Comparison of ENCODE assay signal across 16 cellular contexts in the genomic region with DNA sequence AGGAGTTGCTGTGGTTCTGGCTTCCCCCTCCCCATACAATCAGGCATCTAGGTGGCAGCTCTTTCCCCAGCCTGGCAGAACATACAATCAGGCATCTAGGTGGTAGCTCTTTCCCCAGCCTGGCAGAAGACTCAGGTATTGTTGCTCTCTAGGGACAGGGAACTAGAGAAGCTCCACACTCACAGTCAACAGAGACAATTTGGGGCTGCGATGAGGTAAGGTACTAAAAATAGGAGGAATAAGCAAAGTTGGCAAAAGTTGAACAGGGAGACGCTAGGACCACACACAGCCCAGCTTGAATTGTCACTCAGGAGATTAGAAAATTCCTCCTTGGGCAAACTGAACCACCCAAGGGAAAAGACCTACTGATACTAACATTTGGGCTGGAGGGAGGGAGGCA.
A peak's percentile ranks its signal among the peaks of the same experiment; 100 is the strongest.
DNase-seq lines count a peak whose midpoint lies in the region; ATAC-seq and TF ChIP-seq lines count a peak whose summit lies in the region.
"Had no signal": no experiment of that assay in that cellular context is flagged by ENCODE, and none has a peak within 500 bp of the region (broad histone marks: within the 10 kb centered on the region; RNA-seq: fewer than 3 reads in every experiment).

No MANE protein-coding gene starts in this region.

- H3K4me3 Mint-ChIP-seq in osteocyte (ENCODE audit: unreplicated experiment) (no peak overlapping the region), type B pancreatic cell (no peak overlapping the region)
- H3K4me3 Mint-ChIP-seq: CD4-positive, alpha-beta T cell; IgD-negative memory B cell had no signal

- H3K36me3 ChIP-seq in SJCRH30 (no peaks in the 10 kb centered on the region), SJSA1 (no peaks in the 10 kb centered on the region), A673 (ENCODE audit: insufficient read depth, low read length, poor library complexity, severe bottlenecking) (no peaks in the 10 kb centered on the region)

- peaks cover 18% of the 10 kb centered on the region for H3K4me1 ChIP-seq in SJCRH30
- peaks cover 16% of the 10 kb centered on the region for H3K4me1 ChIP-seq in SJSA1 (replicated peaks)
- no peaks in the 10 kb centered on the region for H3K4me1 ChIP-seq in A673 (ENCODE audit: insufficient read depth, low read length, poor library complexity, severe bottlenecking)

- H3K36me3 Mint-ChIP-seq in osteocyte (ENCODE audit: unreplicated experiment) (no peaks in the 10 kb centered on the region), type B pancreatic cell (no peaks in the 10 kb centered on the region)
- H3K36me3 Mint-ChIP-seq: IgD-negative memory B cell had no signal

- TF ChIP-seq CTCF in osteocyte (IDR thresholded peaks at IDR 0.05), result no peak
- TF ChIP-seq CTCF in type B pancreatic cell (conservative IDR thresholded peaks at IDR 0.05), result no peak
- TF ChIP-seq CTCF in A673 (conservative IDR thresholded peaks at IDR 0.05; ENCODE audit: low read depth, low read length), result no peak

- H3K27ac Mint-ChIP-seq in osteocyte (ENCODE audit: unreplicated experiment) (no peak overlapping the region), type B pancreatic cell (no peak overlapping the region)
- H3K27ac Mint-ChIP-seq: CD4-positive, alpha-beta T cell; IgD-negative memory B cell had no signal

- H3K9me3 Mint-ChIP-seq in osteocyte (ENCODE audit: unreplicated experiment) (no peaks in the 10 kb centered on the region), type B pancreatic cell (no peaks in the 10 kb centered on the region)

- BruUV-seq in A673 (replicated peaks; lab: Mats Ljungman, UMichigan), result no TSS peak

- H3K27me3 ChIP-seq in SJCRH30, result no peaks in the 10 kb centered on the region
- no peaks in the 10 kb centered on the region for H3K27me3 ChIP-seq in SJSA1 (replicated peaks)
- H3K27me3 ChIP-seq in A673 (replicated peaks; ENCODE audit: insufficient read depth, low read depth, low read length, poor library complexity), result no peaks in the 10 kb centered on the region

- no peaks in the 10 kb centered on the region for H3K4me1 Mint-ChIP-seq in osteocyte (ENCODE audit: unreplicated experiment)
- H3K4me1 Mint-ChIP-seq in type B pancreatic cell (ENCODE audit: unreplicated experiment), result no peaks in the 10 kb centered on the region
- H3K4me1 Mint-ChIP-seq: IgD-negative memory B cell had no signal

- H3K27me3 Mint-ChIP-seq in osteocyte (ENCODE audit: unreplicated experiment) (peaks cover 7% of the 10 kb centered on the region), type B pancreatic cell (peaks cover 10% of the 10 kb centered on the region)

- POLR2A ChIA-PET in A673 (lab: Charles Lee; ENCODE audit: low non-redundant PET), result no interaction called here

- DNase-seq in SJCRH30, result peak; percentile 58 to 73
- peak; percentile 65 to 82 for DNase-seq in SJSA1 (ENCODE audit: low read depth in 1 of 2, low spot score in 2 of 2)
- DNase-seq in osteocyte (ENCODE audit: extremely low spot score, unreplicated experiment), result peak; percentile 40
- DNase-seq in type B pancreatic cell (ENCODE audit: extremely low spot score, unreplicated experiment), result peak; percentile 18
- DNase-seq in A673 (ENCODE audit: low spot score), result no peak
- DNase-seq in effector CD8-positive, alpha-beta T cell (lab: John Stamatoyannopoulos, UW), result no peak
- DNase-seq: AML-193; CD4-positive, alpha-beta T cell; DMS153; DMS79; GDM1; GM23248; HCEC 1CT had no signal

- peak overlapping the region; percentile 3; the same call in 1 of the 2 replicates for H3K27ac ChIP-seq in SJCRH30
- H3K27ac ChIP-seq in SJSA1, result peak overlapping the region; percentile 71
- H3K27ac ChIP-seq in A673 (ENCODE audit: low read depth, low read length, poor library complexity, severe bottlenecking), result no peak overlapping the region
- H3K27ac ChIP-seq: C4-2B, GM23248 had no signal

- no peak for ATAC-seq in HG02588 (IDR thresholded peaks at IDR 0.05; ENCODE audit: unreplicated experiment)

- H3K4me3 ChIP-seq in SJCRH30 (no peak overlapping the region), SJSA1 (no peak overlapping the region), A673 (ENCODE audit: low read depth, low read length, poor library complexity, severe bottlenecking) (no peak overlapping the region)
- H3K4me3 ChIP-seq: GM23248 had no signal

- CTCF ChIA-PET in A673 (lab: Charles Lee), result interaction anchor here (0.6 kb wide), 1 partner anchor 1766 kb away, joined by 3 read pairs; no protein-coding TSS in a partner anchor

- H3K9me3 ChIP-seq in SJCRH30 (replicated peaks) (no peaks in the 10 kb centered on the region), SJSA1 (replicated peaks) (no peaks in the 10 kb centered on the region), A673 (ENCODE audit: low read depth, low read length, poor library complexity, severe bottlenecking) (no peaks in the 10 kb centered on the region)

- intact Hi-C loops in A673 (cut with micrococcal nuclease; ENCODE audit: unreplicated experiment), result no loop called here

Comparison
In these comparisons a context has a peak if more than half of its experiments do, and no peak if none do; other contexts are left out.
1. DNase-seq: peak in SJCRH30 (2 of 2), SJSA1 (2 of 2), osteocyte (single experiment) and type B pancreatic cell (single experiment); none in A673 (single experiment) and effector CD8-positive, alpha-beta T cell (single experiment).